Comparison of ENCODE assay signal across 12 cellular contexts in the genomic region with DNA sequence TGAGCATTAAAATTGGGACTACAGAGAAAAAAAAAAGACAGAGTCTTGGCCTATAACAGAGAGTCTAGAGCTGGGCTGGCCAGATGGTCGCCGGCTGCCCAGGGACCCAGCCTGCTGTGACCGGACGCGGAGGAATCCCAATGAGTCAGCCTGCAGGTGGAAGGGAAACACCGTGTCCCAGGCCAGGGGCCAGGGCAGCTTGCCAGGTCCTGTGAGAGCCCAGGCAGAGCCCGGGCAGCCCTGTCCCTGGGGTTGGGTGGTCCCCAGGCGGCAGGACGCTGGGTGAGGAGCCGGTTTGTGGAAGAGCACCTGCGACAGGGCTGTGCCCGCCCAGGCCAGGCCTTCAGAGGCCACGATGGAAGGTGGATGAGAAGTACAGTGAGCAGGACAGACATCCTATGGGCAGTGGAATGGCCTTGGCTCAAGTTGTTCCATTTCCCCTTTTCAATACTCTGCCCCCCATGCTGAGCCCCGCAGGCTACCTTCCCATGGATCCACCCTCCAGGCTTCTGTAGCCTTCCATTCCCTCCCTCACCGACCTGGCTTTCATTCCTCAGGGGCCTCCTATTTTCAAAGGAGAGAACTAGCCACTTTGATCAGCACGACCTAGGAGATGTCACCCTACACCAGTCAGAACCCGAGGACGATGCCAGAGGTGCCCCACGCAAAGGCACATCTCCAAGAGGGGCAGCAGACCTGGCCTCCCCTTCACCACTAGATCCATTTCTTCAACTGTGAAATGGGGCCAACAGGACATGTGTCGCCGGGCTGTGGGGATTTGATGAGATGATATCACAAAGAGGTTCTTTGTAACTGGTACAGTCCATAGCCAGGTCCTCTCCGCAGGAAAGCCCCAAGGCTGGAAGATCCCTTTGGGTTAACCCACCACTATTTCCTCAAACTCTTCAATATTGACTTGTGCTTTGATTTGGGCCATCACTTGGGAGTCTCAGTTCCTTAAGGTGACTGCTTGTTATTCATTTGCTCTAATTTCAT.
DNase-seq lines count a peak whose midpoint lies in the region; ATAC-seq and TF ChIP-seq lines count a peak whose summit lies in the region.
"Had no signal": no experiment of that assay in that cellular context is flagged by ENCODE, and none has a peak within 500 bp of the region (broad histone marks: within the 10 kb centered on the region; RNA-seq: fewer than 3 reads in every experiment).

No MANE protein-coding gene starts in this region.

- no peaks in the 10 kb centered on the region for H3K27me3 Mint-ChIP-seq in dendritic cell treated with granulocyte-macrophage colony-stimulating factor and Interleukin-4, amounts not matched to agents 40 ng/mL and 50 ng/mL, for 4 days
- no peaks in the 10 kb centered on the region for H3K27me3 Mint-ChIP-seq in naive thymus-derived CD8-positive, alpha-beta T cell

- no peak for TF ChIP-seq CTCF in osteoblast (IDR thresholded peaks at IDR 0.05; ENCODE audit: extremely low read depth, low read depth, low read length)

- H3K9me3 Mint-ChIP-seq in dendritic cell treated with granulocyte-macrophage colony-stimulating factor and Interleukin-4, amounts not matched to agents 40 ng/mL and 50 ng/mL, for 4 days = peaks cover 20% of the 10 kb centered on the region
- peaks cover 2 to 15% (median 7%) of the 10 kb centered on the region in 9 donors for H3K9me3 Mint-ChIP-seq in naive thymus-derived CD8-positive, alpha-beta T cell

- no peak overlapping the region for H3K4me3 Mint-ChIP-seq in dendritic cell treated with granulocyte-macrophage colony-stimulating factor and Interleukin-4, amounts not matched to agents 40 ng/mL and 50 ng/mL, for 4 days
- H3K4me3 Mint-ChIP-seq in naive thymus-derived CD8-positive, alpha-beta T cell = no peak overlapping the region

- no peak overlapping the region for H3K4me3 ChIP-seq in BLaER1 treated with 17β-estradiol and CSF1 and Interleukin-3, amounts not matched to agents 10 nM and 100 nM
- no peak overlapping the region for H3K4me3 ChIP-seq in osteoblast (ENCODE audit: insufficient read depth, low read length)
- H3K4me3 ChIP-seq: SJSA1 had no signal

- peak overlapping the region in 6 of 11 experiments; percentile 10 to 86 (median 54); a peak in 12 of 22 replicates for H3K4me2 ChIP-seq in BLaER1 treated with 17β-estradiol and CSF1 and Interleukin-3, amounts not matched to agents 10 nM and 100 nM
- H3K4me2 ChIP-seq in osteoblast (ENCODE audit: insufficient read depth, low read length) = no peak overlapping the region

- H2AFZ ChIP-seq in osteoblast (ENCODE audit: low read length) = no peak overlapping the region

- peaks cover 0 to 22% (median 4%) of the 10 kb centered on the region in 11 experiments; a peak in 7 of 22 replicates for H3K36me3 ChIP-seq in BLaER1 treated with 17β-estradiol and CSF1 and Interleukin-3, amounts not matched to agents 10 nM and 100 nM
- no peaks in the 10 kb centered on the region for H3K36me3 ChIP-seq in osteoblast (ENCODE audit: insufficient read depth, low read length)
- H3K36me3 ChIP-seq: SJSA1 had no signal

- intact Hi-C loops in dendritic cell treated with granulocyte-macrophage colony-stimulating factor and Interleukin-4, amounts not matched to agents 40 ng/mL and 50 ng/mL, for 4 days (cut with micrococcal nuclease) = no loop called here

- peaks cover 17 to 24% (median 22%) of the 10 kb centered on the region in 11 experiments for H3K9me3 ChIP-seq in BLaER1 treated with 17β-estradiol and CSF1 and Interleukin-3, amounts not matched to agents 10 nM and 100 nM (replicated peaks in 1 of 11)
- peaks cover 5% of the 10 kb centered on the region for H3K9me3 ChIP-seq in osteoblast (ENCODE audit: low read depth, low read length)
- H3K9me3 ChIP-seq: SJSA1 had no signal

- ATAC-seq in naive thymus-derived CD8-positive, alpha-beta T cell = no peak
- ATAC-seq in GM18867 (IDR thresholded peaks at IDR 0.05; ENCODE audit: unreplicated experiment) = no peak

- H3K4me1 Mint-ChIP-seq in dendritic cell treated with granulocyte-macrophage colony-stimulating factor and Interleukin-4, amounts not matched to agents 40 ng/mL and 50 ng/mL, for 4 days (ENCODE audit: low read depth) = peaks cover 62% of the 10 kb centered on the region
- peaks cover 2 to 35% (median 14%) of the 10 kb centered on the region in 4 donors for H3K4me1 Mint-ChIP-seq in naive thymus-derived CD8-positive, alpha-beta T cell

- peaks cover 5 to 37% (median 17%) of the 10 kb centered on the region in 10 experiments; a peak in 17 of 20 replicates for H3K4me1 ChIP-seq in BLaER1 treated with 17β-estradiol and CSF1 and Interleukin-3, amounts not matched to agents 10 nM and 100 nM
- H3K4me1 ChIP-seq in osteoblast (ENCODE audit: insufficient read depth, low read length) = peaks cover 10% of the 10 kb centered on the region

- H3K27me3 ChIP-seq in BLaER1 treated with 17β-estradiol and CSF1 and Interleukin-3, amounts not matched to agents 10 nM and 100 nM = no peaks in the 10 kb centered on the region
- no peaks in the 10 kb centered on the region for H3K27me3 ChIP-seq in osteoblast (ENCODE audit: insufficient read depth, low read length)
- H3K27me3 ChIP-seq: SJSA1 had no signal

- no peaks in the 10 kb centered on the region for H3K79me2 ChIP-seq in osteoblast (ENCODE audit: insufficient read depth, low read length)

- peaks cover 14% of the 10 kb centered on the region for H3K36me3 Mint-ChIP-seq in dendritic cell treated with granulocyte-macrophage colony-stimulating factor and Interleukin-4, amounts not matched to agents 40 ng/mL and 50 ng/mL, for 4 days (ENCODE audit: low read depth)
- peaks cover 0 to 5% (median 0%) of the 10 kb centered on the region in 3 donors for H3K36me3 Mint-ChIP-seq in naive thymus-derived CD8-positive, alpha-beta T cell

- POLR2A ChIA-PET in naive thymus-derived CD8-positive, alpha-beta T cell (lab: Charles Lee) = interaction anchor here (1.0 kb wide), 1 partner anchor 18 kb away, joined by 4 read pairs; no protein-coding TSS in a partner anchor

- in situ Hi-C loops in KBM-7 (cut with MboI; ENCODE audit: low pct_unique_long_range_greater_than_20kb, low sequenced_read_pairs) = no loop called here

- H3K27ac ChIP-seq in BLaER1 treated with 17β-estradiol and CSF1 and Interleukin-3, amounts not matched to agents 10 nM and 100 nM = peak overlapping the region in 3 of 11 experiments; percentile 44 to 76 (median 64); a peak in 5 of 22 replicates
- no peak overlapping the region for H3K27ac ChIP-seq in osteoblast (ENCODE audit: low read depth, low read length)
- H3K27ac ChIP-seq: SJSA1 had no signal

- peak overlapping the region; percentile 79 for H3K27ac Mint-ChIP-seq in dendritic cell treated with granulocyte-macrophage colony-stimulating factor and Interleukin-4, amounts not matched to agents 40 ng/mL and 50 ng/mL, for 4 days
- H3K27ac Mint-ChIP-seq in naive thymus-derived CD8-positive, alpha-beta T cell = peak overlapping the region in 6 of 10 donors; percentile 8 to 89 (median 36)

- DNase-seq in HT-29 (ENCODE audit: low spot score) = peak; percentile 21
- peak in 1 of 10 donors; percentile 41 for DNase-seq in naive thymus-derived CD8-positive, alpha-beta T cell
- DNase-seq in KBM-7 = no peak
- no peak for DNase-seq in stimulated activated CD4-positive, alpha-beta T cell treated with anti-CD3 and anti-CD28 coated beads, Interleukin-2, amount 100 ng/mL, for 24 hours
- DNase-seq in osteoblast (ENCODE audit: insufficient read length, low spot score, missing footprints) = no peak
- DNase-seq: effector CD8-positive, alpha-beta T cell; left cardiac atrium; NCI-H1694 had no signal

- H4K20me1 ChIP-seq in BLaER1 treated with 17β-estradiol and CSF1 and Interleukin-3, amounts not matched to agents 10 nM and 100 nM = peaks cover 0 to 12% (median 0%) of the 10 kb centered on the region in 11 experiments; a peak in 4 of 22 replicates
- peaks cover 4% of the 10 kb centered on the region for H4K20me1 ChIP-seq in osteoblast (ENCODE audit: insufficient read depth, low read length)

- H3K9ac ChIP-seq in BLaER1 treated with 17β-estradiol and CSF1 and Interleukin-3, amounts not matched to agents 10 nM and 100 nM = 0 out of 22 replicates have a peak overlapping the region, but pooled peaks of 2 of the 11 experiments have one; percentile 10 to 17
